In the genomic region with DNA sequence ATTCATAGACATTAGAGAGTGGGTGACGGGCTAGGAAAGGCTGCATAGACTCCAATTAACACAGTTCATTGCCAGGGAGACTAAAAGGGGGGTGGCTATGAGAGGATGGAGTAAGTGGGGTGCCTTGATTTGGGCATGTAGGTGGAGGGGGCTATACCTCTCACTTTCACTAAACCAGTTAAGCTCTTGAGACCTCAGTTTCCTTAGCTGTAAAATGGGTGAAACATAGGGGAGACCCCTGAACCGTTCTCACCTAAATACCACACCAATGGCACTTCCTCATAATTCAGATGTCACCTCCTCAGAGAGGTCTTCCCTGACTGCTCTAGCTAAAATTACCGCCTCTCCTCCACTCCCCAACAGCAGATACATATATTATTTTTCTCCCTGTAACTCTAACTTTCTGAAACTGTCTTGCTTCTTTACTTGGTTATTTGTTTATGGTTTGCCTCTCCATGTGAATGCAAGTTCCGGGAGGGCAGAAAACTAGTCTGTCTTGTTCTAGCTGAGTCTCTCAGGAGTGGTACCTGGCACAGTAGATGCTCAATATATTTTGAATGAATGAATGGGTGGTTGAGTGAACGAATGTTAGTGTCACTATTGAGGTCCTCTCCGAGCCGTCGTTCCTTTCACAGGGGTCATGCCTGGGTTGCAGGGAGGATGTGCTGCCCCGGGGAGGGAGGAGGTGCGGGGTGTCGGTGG, we compare ENCODE assay signal across 15 cellular contexts. TPM values are rescaled to one million over a fixed set of nuclear protein-coding genes. Genes with fewer than 3 reads are reported as not detected.
DNase-seq lines count a peak whose midpoint lies in the region; ATAC-seq and TF ChIP-seq lines count a peak whose summit lies in the region.
"Had no signal": no experiment of that assay in that cellular context is flagged by ENCODE, and none has a peak within 500 bp of the region (broad histone marks: within the 10 kb centered on the region; RNA-seq: fewer than 3 reads in every experiment).

No MANE protein-coding gene starts in this region.

- H3K27me3 Mint-ChIP-seq in IgD-negative memory B cell: peaks cover 42% of the 10 kb centered on the region
- H3K27me3 Mint-ChIP-seq in progenitor cell of endocrine pancreas: peaks cover 72% of the 10 kb centered on the region
- peaks cover 74 to 77% of the 10 kb centered on the region in 2 donors for H3K27me3 Mint-ChIP-seq in effector memory CD8-positive, alpha-beta T cell
- peaks cover 51 to 76% (median 74%) of the 10 kb centered on the region in 5 donors for H3K27me3 Mint-ChIP-seq in naive thymus-derived CD4-positive, alpha-beta T cell

- no peak for TF ChIP-seq CTCF in progenitor cell of endocrine pancreas (IDR thresholded peaks at IDR 0.05; ENCODE audit: unreplicated experiment)

- H3K4me1 ChIP-seq in BLaER1 treated with 17β-estradiol and CSF1 and Interleukin-3, amounts not matched to agents 10 nM and 100 nM: peaks cover 0 to 28% (median 1%) of the 10 kb centered on the region in 10 experiments; a peak in 7 of 20 replicates
- H3K4me1 ChIP-seq in ectodermal cell (ENCODE audit: control insufficient read depth, insufficient read depth, low read length): peaks cover 11% of the 10 kb centered on the region
- H3K4me1 ChIP-seq in naive thymus-derived CD4-positive, alpha-beta T cell (ENCODE audit: control insufficient read depth in 2 of 2, insufficient read depth in 2 of 2, low read length in 2 of 2): no peaks in the 10 kb centered on the region

- intact Hi-C loops in naive thymus-derived CD4-positive, alpha-beta T cell (cut with micrococcal nuclease): no loop called here

- H3K9ac ChIP-seq in BLaER1 treated with 17β-estradiol and CSF1 and Interleukin-3, amounts not matched to agents 10 nM and 100 nM: peak overlapping the region in 1 of 11 experiments; percentile 67; a peak in 1 of 22 replicates

- no peak overlapping the region for H3K27ac ChIP-seq in BLaER1 treated with 17β-estradiol and CSF1 and Interleukin-3, amounts not matched to agents 10 nM and 100 nM
- no peak overlapping the region for H3K27ac ChIP-seq in ectodermal cell (ENCODE audit: insufficient read depth, low read depth, low read length, poor library complexity, severe bottlenecking)
- H3K27ac ChIP-seq in naive thymus-derived CD4-positive, alpha-beta T cell (ENCODE audit: low read depth, low read length): no peak overlapping the region

- DNase-seq in progenitor cell of endocrine pancreas (ENCODE audit: low spot score, unreplicated experiment) (no peak), GM03348 (ENCODE audit: low spot score) (no peak)
- no peak for DNase-seq in effector memory CD8-positive, alpha-beta T cell
- no peak for DNase-seq in naive thymus-derived CD4-positive, alpha-beta T cell
- DNase-seq: activated T-cell treated with anti-CD3 and anti-CD28 coated beads, Interleukin-2, amount 50 U/mL, for 1 hour; midbrain; NK-92 treated with Interleukin-12 subunit alpha and Interleukin-12 subunit beta, amount 100 ng/mL, for 24 hours; stimulated activated naive CD4-positive, alpha-beta T cell; T1000 had no signal

- 31 to 32% methylated on average over 11 of the region's 11 CpGs for WGBS in ectodermal cell, 2 experiments

- CTCF ChIA-PET in naive thymus-derived CD4-positive, alpha-beta T cell (lab: Charles Lee): no interaction called here

- H3K9me3 ChIP-seq in BLaER1 treated with 17β-estradiol and CSF1 and Interleukin-3, amounts not matched to agents 10 nM and 100 nM (replicated peaks in 1 of 11): peaks cover 8 to 22% (median 15%) of the 10 kb centered on the region in 11 experiments; a peak in 21 of 22 replicates
- no peaks in the 10 kb centered on the region for H3K9me3 ChIP-seq in ectodermal cell (ENCODE audit: control insufficient read depth, low read length)
- no peaks in the 10 kb centered on the region for H3K9me3 ChIP-seq in naive thymus-derived CD4-positive, alpha-beta T cell (ENCODE audit: control insufficient read depth in 2 of 3, low read length in 3 of 3)

- H3K36me3 Mint-ChIP-seq in IgD-negative memory B cell (peaks cover 1% of the 10 kb centered on the region), progenitor cell of endocrine pancreas (ENCODE audit: insufficient read depth) (peaks cover 4% of the 10 kb centered on the region)
- H3K36me3 Mint-ChIP-seq in effector memory CD8-positive, alpha-beta T cell (ENCODE audit: insufficient read depth): no peaks in the 10 kb centered on the region
- peaks cover 0 to 4% (median 0%) of the 10 kb centered on the region in 5 donors for H3K36me3 Mint-ChIP-seq in naive thymus-derived CD4-positive, alpha-beta T cell

- H3K27ac Mint-ChIP-seq in IgD-negative memory B cell: no peak overlapping the region
- H3K27ac Mint-ChIP-seq in progenitor cell of endocrine pancreas: no peak overlapping the region
- H3K27ac Mint-ChIP-seq in effector memory CD8-positive, alpha-beta T cell: no peak overlapping the region
- H3K27ac Mint-ChIP-seq in naive thymus-derived CD4-positive, alpha-beta T cell: no peak overlapping the region

- peaks cover 43 to 61% (median 57%) of the 10 kb centered on the region in 11 experiments for H3K27me3 ChIP-seq in BLaER1 treated with 17β-estradiol and CSF1 and Interleukin-3, amounts not matched to agents 10 nM and 100 nM
- H3K27me3 ChIP-seq in ectodermal cell (ENCODE audit: control insufficient read depth, insufficient read depth, low read length, poor library complexity, severe bottlenecking): peaks cover 51% of the 10 kb centered on the region
- no peaks in the 10 kb centered on the region for H3K27me3 ChIP-seq in naive thymus-derived CD4-positive, alpha-beta T cell (ENCODE audit: control insufficient read depth in 2 of 2, insufficient read depth in 2 of 2, low read length in 2 of 2)

- peak overlapping the region in 3 of 10 experiments; percentile 41 to 53 (median 49); a peak in 6 of 20 replicates for H3K4me3 ChIP-seq in BLaER1 treated with 17β-estradiol and CSF1 and Interleukin-3, amounts not matched to agents 10 nM and 100 nM
- H3K4me3 ChIP-seq in ectodermal cell (ENCODE audit: insufficient read depth, low read depth, low read length): peak overlapping the region; percentile 48
- H3K4me3 ChIP-seq in naive thymus-derived CD4-positive, alpha-beta T cell (ENCODE audit: low read length): no peak overlapping the region

- no peak for ATAC-seq in HG02623 (IDR thresholded peaks at IDR 0.05; ENCODE audit: unreplicated experiment)
- no peak for ATAC-seq in effector memory CD8-positive, alpha-beta T cell (replicated peaks)
- ATAC-seq in naive thymus-derived CD4-positive, alpha-beta T cell: no peak

- POLR2A ChIA-PET in naive thymus-derived CD4-positive, alpha-beta T cell (lab: Charles Lee): no interaction called here

- H3K9me3 Mint-ChIP-seq in IgD-negative memory B cell (peaks cover 0 to 6% (median 2%) of the 10 kb centered on the region in 3 donors), progenitor cell of endocrine pancreas (ENCODE audit: low read depth) (peaks cover 7% of the 10 kb centered on the region)
- no peaks in the 10 kb centered on the region for H3K9me3 Mint-ChIP-seq in effector memory CD8-positive, alpha-beta T cell
- peaks cover 0 to 11% (median 3%) of the 10 kb centered on the region in 11 donors for H3K9me3 Mint-ChIP-seq in naive thymus-derived CD4-positive, alpha-beta T cell
- H3K9me3 Mint-ChIP-seq: central memory CD8-positive, alpha-beta T cell had no signal

- peak overlapping the region in 6 of 11 experiments; percentile 34 to 81 (median 48); a peak in 6 of 22 replicates for H3K4me2 ChIP-seq in BLaER1 treated with 17β-estradiol and CSF1 and Interleukin-3, amounts not matched to agents 10 nM and 100 nM

- peak overlapping the region; percentile 55 to 87 (median 82) for H3K4me3 Mint-ChIP-seq in IgD-negative memory B cell
- H3K4me3 Mint-ChIP-seq in progenitor cell of endocrine pancreas (ENCODE audit: low read depth): peak overlapping the region; percentile 52
- no peak overlapping the region for H3K4me3 Mint-ChIP-seq in effector memory CD8-positive, alpha-beta T cell
- no peak overlapping the region for H3K4me3 Mint-ChIP-seq in naive thymus-derived CD4-positive, alpha-beta T cell
- H3K4me3 Mint-ChIP-seq: central memory CD8-positive, alpha-beta T cell had no signal

- H3K36me3 ChIP-seq in BLaER1 treated with 17β-estradiol and CSF1 and Interleukin-3, amounts not matched to agents 10 nM and 100 nM: no peaks in the 10 kb centered on the region
- H3K36me3 ChIP-seq in ectodermal cell (ENCODE audit: control insufficient read depth, insufficient read depth, low read length): no peaks in the 10 kb centered on the region
- H3K36me3 ChIP-seq in naive thymus-derived CD4-positive, alpha-beta T cell (ENCODE audit: control insufficient read depth in 2 of 3, insufficient read depth in 3 of 3, low read length in 3 of 3): no peaks in the 10 kb centered on the region

- no peaks in the 10 kb centered on the region for H4K20me1 ChIP-seq in BLaER1 treated with 17β-estradiol and CSF1 and Interleukin-3, amounts not matched to agents 10 nM and 100 nM

- peaks cover 0 to 4% (median 2%) of the 10 kb centered on the region in 3 donors for H3K4me1 Mint-ChIP-seq in IgD-negative memory B cell
- peaks cover 12% of the 10 kb centered on the region for H3K4me1 Mint-ChIP-seq in progenitor cell of endocrine pancreas (ENCODE audit: low read depth)
- H3K4me1 Mint-ChIP-seq in effector memory CD8-positive, alpha-beta T cell (ENCODE audit: low read depth in 2 of 2): no peaks in the 10 kb centered on the region
- peaks cover 0 to 1% (median 0%) of the 10 kb centered on the region in 7 donors for H3K4me1 Mint-ChIP-seq in naive thymus-derived CD4-positive, alpha-beta T cell
- H3K4me1 Mint-ChIP-seq: central memory CD8-positive, alpha-beta T cell had no signal

RNA-seq across cellular contexts. Expression of gene EYA2, which starts 0.6 kb away (rescaled TPM):
- polyA plus RNA-seq in IgD-negative memory B cell: 0.11 TPM
- 2.9 TPM for polyA plus RNA-seq in ectodermal cell (2013, experiment 1 of 4)
- 1.5 TPM for polyA plus RNA-seq in ectodermal cell (2013, experiment 2 of 4)
- polyA plus RNA-seq in ectodermal cell (2013, experiment 3 of 4): 3.6 TPM
- 3.2 TPM for polyA plus RNA-seq in ectodermal cell (2013, experiment 4 of 4)
- total RNA-seq in progenitor cell of endocrine pancreas: 0.53 and 0.73 TPM in 2 replicates
- under 1 TPM in 1 of 5 experiments, not detected in 4; 0.16 TPM for total RNA-seq in naive thymus-derived CD4-positive, alpha-beta T cell
- polyA plus RNA-seq in naive thymus-derived CD4-positive, alpha-beta T cell: not detected
- total RNA-seq: glomerular endothelial cell had no signal

Comparison
In these comparisons a context has a peak if more than half of its experiments do, and no peak if none do; other contexts are left out.
1. H3K4me3 Mint-ChIP-seq: peak in IgD-negative memory B cell (4 of 4) and progenitor cell of endocrine pancreas (single experiment); none in effector memory CD8-positive, alpha-beta T cell (0 of 2) and naive thymus-derived CD4-positive, alpha-beta T cell (0 of 10).